ENCODE assay signal across 9 cellular contexts in genomic region chr3:156161172-156161571, GRCh38. TPM values are rescaled to one million over a fixed set of nuclear protein-coding genes. Genes with fewer than 3 reads are reported as not detected.
A peak's percentile ranks its signal among the peaks of the same experiment; 100 is the strongest.
DNase-seq lines count a peak whose midpoint lies in the region; ATAC-seq and TF ChIP-seq lines count a peak whose summit lies in the region.
"Had no signal": no experiment of that assay in that cellular context is flagged by ENCODE, and none has a peak within 500 bp of the region (broad histone marks: within the 10 kb centered on the region; RNA-seq: fewer than 3 reads in every experiment).

No MANE protein-coding gene starts in this region.

- no peaks in the 10 kb centered on the region for H3K27me3 ChIP-seq in body of pancreas
- H3K27me3 ChIP-seq in suprapubic skin: no peaks in the 10 kb centered on the region
- no peaks in the 10 kb centered on the region for H3K27me3 ChIP-seq in foreskin keratinocyte

- H3K27ac Mint-ChIP-seq in activated T-cell treated with anti-CD3 and anti-CD28 coated beads, Interleukin-2, amount 50 U/mL, for 24 hours: no peak overlapping the region
- peak overlapping the region; percentile 10 for H3K27ac Mint-ChIP-seq in stimulated activated memory B cell treated with anti-CD40 and anti-IgM and Interleukin-4, amounts not matched to agents 10 μg/mL and 1 μg/mL and 100 μg/mL, for 72 hours

- H3K4me1 ChIP-seq in body of pancreas (no peaks in the 10 kb centered on the region), suprapubic skin (no peaks in the 10 kb centered on the region), foreskin keratinocyte (peaks cover 7% of the 10 kb centered on the region)

- TF ChIP-seq CTCF in body of pancreas (IDR thresholded peaks at IDR 0.05): no peak
- TF ChIP-seq CTCF in suprapubic skin (IDR thresholded peaks at IDR 0.05): no peak
- no peak for TF ChIP-seq CTCF in foreskin keratinocyte (conservative IDR thresholded peaks at IDR 0.05)

- H3K9me3 ChIP-seq in body of pancreas (no peaks in the 10 kb centered on the region), suprapubic skin (no peaks in the 10 kb centered on the region)

- no peak overlapping the region for H3K4me3 ChIP-seq in body of pancreas
- no peak overlapping the region for H3K4me3 ChIP-seq in suprapubic skin

- ATAC-seq in body of pancreas (peak; percentile 30), foreskin keratinocyte (no peak)
- ATAC-seq in stimulated activated memory B cell treated with anti-CD40 and anti-IgM and Interleukin-4, amounts not matched to agents 10 μg/mL and 1 μg/mL and 100 μg/mL, for 72 hours: no peak

- no peak for TF ChIP-seq EP300 in suprapubic skin (IDR thresholded peaks at IDR 0.05)

- no peaks in the 10 kb centered on the region for H3K9me3 Mint-ChIP-seq in activated T-cell treated with anti-CD3 and anti-CD28 coated beads, Interleukin-2, amount 50 U/mL, for 24 hours
- H3K9me3 Mint-ChIP-seq in stimulated activated memory B cell treated with anti-CD40 and anti-IgM and Interleukin-4, amounts not matched to agents 10 μg/mL and 1 μg/mL and 100 μg/mL, for 72 hours: no peaks in the 10 kb centered on the region

- peak overlapping the region; percentile 8 for H3K4me3 Mint-ChIP-seq in activated T-cell treated with anti-CD3 and anti-CD28 coated beads, Interleukin-2, amount 50 U/mL, for 24 hours
- no peak overlapping the region for H3K4me3 Mint-ChIP-seq in stimulated activated memory B cell treated with anti-CD40 and anti-IgM and Interleukin-4, amounts not matched to agents 10 μg/mL and 1 μg/mL and 100 μg/mL, for 72 hours

- H3K36me3 ChIP-seq in body of pancreas (replicated peaks in 1 of 2; ENCODE audit: insufficient read depth in 1 of 2, low read depth in 2 of 2): no peaks in the 10 kb centered on the region
- no peaks in the 10 kb centered on the region for H3K36me3 ChIP-seq in suprapubic skin

- H3K27me3 Mint-ChIP-seq in activated T-cell treated with anti-CD3 and anti-CD28 coated beads, Interleukin-2, amount 50 U/mL, for 24 hours: no peaks in the 10 kb centered on the region
- no peaks in the 10 kb centered on the region for H3K27me3 Mint-ChIP-seq in stimulated activated memory B cell treated with anti-CD40 and anti-IgM and Interleukin-4, amounts not matched to agents 10 μg/mL and 1 μg/mL and 100 μg/mL, for 72 hours

- H3K4me1 Mint-ChIP-seq in activated T-cell treated with anti-CD3 and anti-CD28 coated beads, Interleukin-2, amount 50 U/mL, for 24 hours (ENCODE audit: low read depth): peaks cover 14% of the 10 kb centered on the region
- H3K4me1 Mint-ChIP-seq in stimulated activated memory B cell treated with anti-CD40 and anti-IgM and Interleukin-4, amounts not matched to agents 10 μg/mL and 1 μg/mL and 100 μg/mL, for 72 hours: peaks cover 14% of the 10 kb centered on the region

- intact Hi-C loops in body of pancreas (cut with DNase I): no loop called here

- H3K36me3 Mint-ChIP-seq in activated T-cell treated with anti-CD3 and anti-CD28 coated beads, Interleukin-2, amount 50 U/mL, for 24 hours (ENCODE audit: low read depth): no peaks in the 10 kb centered on the region
- no peaks in the 10 kb centered on the region for H3K36me3 Mint-ChIP-seq in stimulated activated memory B cell treated with anti-CD40 and anti-IgM and Interleukin-4, amounts not matched to agents 10 μg/mL and 1 μg/mL and 100 μg/mL, for 72 hours

- H3K27ac ChIP-seq in body of pancreas (peak overlapping the region in 1 of 4 donors; percentile 7), suprapubic skin (no peak overlapping the region), foreskin keratinocyte (no peak overlapping the region)

- TF ChIP-seq POLR2A in body of pancreas (IDR thresholded peaks at IDR 0.05): no peak
- TF ChIP-seq POLR2A in suprapubic skin (IDR thresholded peaks at IDR 0.05): no peak

- DNase-seq in activated T-cell treated with anti-CD3 and anti-CD28 coated beads, Interleukin-2, amount 50 U/mL, for 24 hours: no peak
- DNase-seq in activated T-cell treated with anti-CD3 and anti-CD28 coated beads for 4 hours (no peak), HuH-7 (ENCODE audit: low spot score) (peak; percentile 36), body of pancreas (no peak), suprapubic skin (ENCODE audit: low spot score in 2 of 2) (no peak), foreskin keratinocyte (no peak), retina (no peak)

- 23 to 38% methylated on average over 1 of the region's 1 CpG for WGBS in body of pancreas, 2 donors
- WGBS in suprapubic skin: 41% methylated on average over 1 of the region's 1 CpG

RNA-seq across cellular contexts. Expression of gene KCNAB1, which starts 40.8 kb away (rescaled TPM):
- total RNA-seq in body of pancreas: 1 to 10 TPM; 5.2 to 5.3 TPM
- total RNA-seq in suprapubic skin: 1 to 10 TPM in 1 of 4 donors, under 1 TPM in 3; 0.38 to 1.5 (median 0.49) TPM
- total RNA-seq in foreskin keratinocyte: 0.49 and 0.51 TPM in 2 replicates
- polyA plus RNA-seq in foreskin keratinocyte: 0.15 and 0.21 TPM in 2 replicates
- polyA plus RNA-seq: BJ had no signal
